Comparison of ENCODE assay signal across 8 cellular contexts in genomic region chr11:85595285-85595884, GRCh38. TPM values are rescaled to one million over a fixed set of nuclear protein-coding genes. Genes with fewer than 3 reads are reported as not detected.
DNase-seq lines count a peak whose midpoint lies in the region; ATAC-seq and TF ChIP-seq lines count a peak whose summit lies in the region.

No MANE protein-coding gene starts in this region.

- no peaks in the 10 kb centered on the region for H3K79me2 ChIP-seq in mammary epithelial cell (ENCODE audit: insufficient read depth, low read length)

- no peaks in the 10 kb centered on the region for H3K27me3 Mint-ChIP-seq in stimulated activated naive CD8-positive, alpha-beta T cell treated with anti-CD3 and anti-CD28 coated beads, Interleukin-15, amount 100 ng/mL, for 72 hours

- dilution Hi-C loops in mammary epithelial cell (cut with HindIII; ENCODE audit: low sequenced_read_pairs): no loop called here

- H3K4me1 Mint-ChIP-seq in stimulated activated naive CD8-positive, alpha-beta T cell treated with anti-CD3 and anti-CD28 coated beads, Interleukin-15, amount 100 ng/mL, for 72 hours: no peaks in the 10 kb centered on the region

- no peak overlapping the region for H2AFZ ChIP-seq in mammary epithelial cell (ENCODE audit: low read depth, low read length)

- BruUV-seq in mammary epithelial cell (replicated peaks; lab: Mats Ljungman, UMichigan): no TSS peak

- H3K9me3 Mint-ChIP-seq in stimulated activated naive CD8-positive, alpha-beta T cell treated with anti-CD3 and anti-CD28 coated beads, Interleukin-15, amount 100 ng/mL, for 72 hours: no peaks in the 10 kb centered on the region

- H3K9ac ChIP-seq in mammary epithelial cell (ENCODE audit: insufficient read depth, low read length): no peak overlapping the region

- no peaks in the 10 kb centered on the region for H3K27me3 ChIP-seq in mammary epithelial cell (ENCODE audit: insufficient read depth, low read length)
- H3K27me3 ChIP-seq in vagina: no peaks in the 10 kb centered on the region

- H3K36me3 ChIP-seq in mammary epithelial cell (ENCODE audit: insufficient read depth, low read length): no peaks in the 10 kb centered on the region
- no peaks in the 10 kb centered on the region for H3K36me3 ChIP-seq in vagina

- no peak overlapping the region for H3K4me3 Mint-ChIP-seq in stimulated activated naive CD8-positive, alpha-beta T cell treated with anti-CD3 and anti-CD28 coated beads, Interleukin-15, amount 100 ng/mL, for 72 hours

- intact Hi-C loops in mammary epithelial cell (cut with micrococcal nuclease): loop anchor here (2.0 to 10.0 kb wide), 7 partner anchors 31 to 862 kb away; partner anchors contain the start of genes CREBZF and DLG2
- intact Hi-C loops in vagina (cut with DNase I): no loop called here

- TF ChIP-seq CTCF in mammary epithelial cell (conservative IDR thresholded peaks at IDR 0.05 in 1 of 2, IDR thresholded peaks at IDR 0.05 in 1 of 2; ENCODE audit: extremely low read depth in 1 of 2, insufficient read depth in 1 of 2, low read depth in 1 of 2, low read length in 2 of 2): peak; percentile 34 to 59
- TF ChIP-seq CTCF in vagina (IDR thresholded peaks at IDR 0.05): peak in 2 of 3 experiments; percentile 19 to 47

- H3K9me3 ChIP-seq in mammary epithelial cell (replicated peaks; ENCODE audit: insufficient read depth, low read length) (no peaks in the 10 kb centered on the region), vagina (no peaks in the 10 kb centered on the region)

- TF ChIP-seq POLR2A in vagina (IDR thresholded peaks at IDR 0.05): no peak

- H3K4me1 ChIP-seq in mammary epithelial cell (ENCODE audit: insufficient read depth, low read length) (no peaks in the 10 kb centered on the region), vagina (no peaks in the 10 kb centered on the region)

- no peak overlapping the region for H3K4me3 ChIP-seq in mammary epithelial cell (replicated peaks in 1 of 3; ENCODE audit: insufficient read depth in 1 of 3, low read depth in 2 of 3, low read length in 3 of 3)
- H3K4me3 ChIP-seq in vagina: no peak overlapping the region

- DNase-seq in stimulated activated naive CD8-positive, alpha-beta T cell treated with anti-CD3 and anti-CD28 coated beads, Interleukin-15, Interleukin-2, amounts not matched to agents 100 U/mL and 50 U/mL, for 24 hours: no peak
- DNase-seq in stimulated activated naive CD8-positive, alpha-beta T cell treated with anti-CD3 and anti-CD28 coated beads, Interleukin-15, amount 100 ng/mL, for 72 hours: no peak
- DNase-seq in NCI-H526 (lab: John Stamatoyannopoulos, UW): peak; percentile 24 to 77
- peak; percentile 8 for DNase-seq in mammary epithelial cell
- peak; percentile 76 for DNase-seq in left kidney (ENCODE audit: low read depth, low spot score)
- no peak for DNase-seq in vagina (ENCODE audit: extremely low spot score in 2 of 2)

- CTCF ChIA-PET in mammary epithelial cell (lab: Charles Lee; ENCODE audit: low non-redundant PET): no interaction called here

- no peaks in the 10 kb centered on the region for H4K20me1 ChIP-seq in mammary epithelial cell (ENCODE audit: insufficient read depth, low read length)

- in situ Hi-C loops in mammary epithelial cell (cut with MboI; ENCODE audit: low sequenced_read_pairs in 2 of 2): loop anchor here (25.0 kb wide), 2 partner anchors 808 to 1033 kb away; no protein-coding TSS in a partner anchor

- no peak overlapping the region for H3K27ac ChIP-seq in mammary epithelial cell (ENCODE audit: insufficient read depth, low read depth, low read length)
- H3K27ac ChIP-seq in vagina: no peak overlapping the region

- no peak overlapping the region for H3K4me2 ChIP-seq in mammary epithelial cell (ENCODE audit: insufficient read depth, low read depth, low read length)

- no peak overlapping the region for H3K27ac Mint-ChIP-seq in stimulated activated naive CD8-positive, alpha-beta T cell treated with anti-CD3 and anti-CD28 coated beads, Interleukin-15, amount 100 ng/mL, for 72 hours

- ATAC-seq in stimulated activated naive CD8-positive, alpha-beta T cell treated with anti-CD3 and anti-CD28 coated beads, Interleukin-15, Interleukin-2, amounts not matched to agents 100 U/mL and 50 U/mL, for 24 hours: peak; percentile 43
- ATAC-seq in stimulated activated naive CD8-positive, alpha-beta T cell treated with anti-CD3 and anti-CD28 coated beads, Interleukin-15, amount 100 ng/mL, for 72 hours: no peak
- peak; percentile 43 for ATAC-seq in HG03060 (IDR thresholded peaks at IDR 0.05; ENCODE audit: low read depth, unreplicated experiment)
- no peak for ATAC-seq in HG03135 (IDR thresholded peaks at IDR 0.05; ENCODE audit: unreplicated experiment)

RNA-seq across cellular contexts. Expression of gene DLG2, which starts 31.8 kb away (rescaled TPM):
- 1 to 10 TPM in 1 of 2 donors, under 1 TPM in 1; 0.92 to 1.8 TPM for total RNA-seq in mammary epithelial cell
- polyA plus RNA-seq in mammary epithelial cell: 0.24 TPM
- not detected for polyA minus RNA-seq in mammary epithelial cell
- 10.1 TPM for total RNA-seq in vagina

RNA-seq across cellular contexts. Expression of gene TMEM126B, which starts 33.0 kb away (rescaled TPM):
- total RNA-seq in mammary epithelial cell (10 to 100 TPM; 36.0 to 46.1 TPM), vagina (34.1 TPM)
- 40.3 TPM for polyA plus RNA-seq in mammary epithelial cell
- 29.4 TPM for polyA minus RNA-seq in mammary epithelial cell

RNA-seq across cellular contexts. Expression of gene TMEM126A, which starts 52.4 kb away (rescaled TPM):
- 10 to 100 TPM; 21.5 to 28.1 TPM for total RNA-seq in mammary epithelial cell
- 30.2 TPM for polyA plus RNA-seq in mammary epithelial cell
- 7.3 TPM for polyA minus RNA-seq in mammary epithelial cell
- 15.0 TPM for total RNA-seq in vagina

Comparison
In these comparisons a context has a peak if more than half of its experiments do, and no peak if none do; other contexts are left out.
1. ATAC-seq: peak in stimulated activated naive CD8-positive, alpha-beta T cell treated with anti-CD3 and anti-CD28 coated beads, Interleukin-15, Interleukin-2, amounts not matched to agents 100 U/mL and 50 U/mL, for 24 hours (single experiment) and HG03060 (single experiment); none in stimulated activated naive CD8-positive, alpha-beta T cell treated with anti-CD3 and anti-CD28 coated beads, Interleukin-15, amount 100 ng/mL, for 72 hours (single experiment) and HG03135 (single experiment).
2. DNase-seq: peak in NCI-H526 (2 of 2), mammary epithelial cell (single experiment) and left kidney (single experiment); none in stimulated activated naive CD8-positive, alpha-beta T cell treated with anti-CD3 and anti-CD28 coated beads, Interleukin-15, Interleukin-2, amounts not matched to agents 100 U/mL and 50 U/mL, for 24 hours (single experiment), stimulated activated naive CD8-positive, alpha-beta T cell treated with anti-CD3 and anti-CD28 coated beads, Interleukin-15, amount 100 ng/mL, for 72 hours (0 of 2) and vagina (0 of 2).